In the genomic region with DNA sequence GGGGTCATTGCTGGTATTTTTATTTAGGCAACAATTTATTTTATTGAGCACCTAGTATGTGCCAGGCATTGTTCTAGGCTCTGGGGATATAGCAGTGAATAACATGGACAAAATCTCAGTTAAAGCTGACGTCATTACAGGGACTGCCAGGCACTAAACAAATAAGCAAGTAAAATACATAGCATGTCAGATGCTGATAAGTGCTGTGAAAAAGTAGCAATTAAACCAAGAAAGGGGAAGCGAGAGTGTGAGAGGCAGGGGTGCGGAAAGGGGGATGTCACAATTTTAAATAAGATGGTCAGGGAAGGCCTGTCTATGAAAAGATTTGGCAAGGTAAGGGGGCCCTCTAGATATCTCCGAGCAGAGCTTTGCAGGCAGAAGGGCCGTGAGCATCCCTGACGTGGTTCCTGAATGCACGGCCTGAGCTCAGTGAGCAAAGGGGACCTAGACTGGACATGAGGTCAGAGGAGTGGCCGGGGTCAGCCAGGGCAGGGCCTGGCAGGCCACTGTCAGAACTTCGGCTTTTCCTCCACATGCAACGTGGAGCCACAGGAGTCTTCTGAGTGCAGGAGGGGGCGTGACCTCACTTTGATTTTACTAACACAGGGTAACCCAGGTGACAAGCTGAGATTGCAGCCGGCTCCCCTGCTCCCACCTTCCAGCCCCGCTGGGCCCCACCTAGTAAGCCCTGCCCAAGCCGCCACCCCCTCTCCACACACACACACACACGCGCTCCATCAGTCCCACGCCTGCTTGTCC, we compare ENCODE assay signal across 13 cellular contexts. TPM values are rescaled to one million over a fixed set of nuclear protein-coding genes. Genes with fewer than 3 reads are reported as not detected.
DNase-seq lines count a peak whose midpoint lies in the region; ATAC-seq, FAIRE-seq and TF ChIP-seq lines count a peak whose summit lies in the region.
"Had no signal": no experiment of that assay in that cellular context is flagged by ENCODE, and none has a peak within 500 bp of the region (broad histone marks: within the 10 kb centered on the region; RNA-seq: fewer than 3 reads in every experiment).

No MANE protein-coding gene starts in this region.

- peak overlapping the region; percentile 84 for H3K4me2 ChIP-seq in OCI-LY3 (ENCODE audit: low read length)

- no peaks in the 10 kb centered on the region for H3K9me3 ChIP-seq in OCI-LY3 (ENCODE audit: insufficient read depth, low read length)
- no peaks in the 10 kb centered on the region for H3K9me3 ChIP-seq in neutrophil
- H3K9me3 ChIP-seq: thoracic aorta had no signal

- no peak overlapping the region for H3K27ac Mint-ChIP-seq in activated T-cell treated with anti-CD3 and anti-CD28 coated beads, Interleukin-2, amount 50 U/mL, for 72 hours

- H3K27me3 Mint-ChIP-seq in activated T-cell treated with anti-CD3 and anti-CD28 coated beads, Interleukin-2, amount 50 U/mL, for 72 hours (ENCODE audit: low read depth), result peaks cover 47% of the 10 kb centered on the region

- TF ChIP-seq CTCF in OCI-LY3 (IDR thresholded peaks at IDR 0.05; ENCODE audit: low read depth, low read length) (peak; percentile 52), neutrophil (IDR thresholded peaks at IDR 0.05) (no peak)

- H3K4me3 ChIP-seq in OCI-LY3 (ENCODE audit: low read length), result peak overlapping the region; percentile 45
- peak overlapping the region in 1 of 2 experiments; percentile 32 for H3K4me3 ChIP-seq in neutrophil (ENCODE audit: low read depth in 1 of 2, low read length in 1 of 2)
- H3K4me3 ChIP-seq: thoracic aorta had no signal

- peaks cover 10% of the 10 kb centered on the region for H3K4me1 Mint-ChIP-seq in activated T-cell treated with anti-CD3 and anti-CD28 coated beads, Interleukin-2, amount 50 U/mL, for 72 hours (ENCODE audit: low read depth)

- H3K4me1 ChIP-seq in OCI-LY3 (ENCODE audit: low read length), result peaks cover 39% of the 10 kb centered on the region
- H3K4me1 ChIP-seq in neutrophil (ENCODE audit: control insufficient read depth in 1 of 2, insufficient read depth in 1 of 2, low read depth in 1 of 2, low read length in 1 of 2), result peaks cover 92 to 93% of the 10 kb centered on the region in 2 experiments

- no peaks in the 10 kb centered on the region for H3K79me2 ChIP-seq in OCI-LY3 (ENCODE audit: low read length)

- H2AFZ ChIP-seq in OCI-LY3 (ENCODE audit: low read depth, low read length), result no peak overlapping the region

- ATAC-seq in HG02973 (IDR thresholded peaks at IDR 0.05; ENCODE audit: unreplicated experiment), result peak; percentile 42
- ATAC-seq in activated T-cell treated with anti-CD3 and anti-CD28 coated beads, Interleukin-2, amount 50 U/mL, for 72 hours (replicated peaks in 1 of 2), result no peak
- ATAC-seq: HCT116 had no signal

- peak; percentile 70 for FAIRE-seq in GM19239 (lab: Jason Lieb, UNC)

- DNase-seq in GM19239 (ENCODE audit: insufficient read length, low spot score) (no peak), DMS53 treated with DMSO at 0.1 percent for 48 hours (lab: John Stamatoyannopoulos, UW; ENCODE audit: unreplicated experiment) (no peak), NCI-H2227 treated with DMSO at 0.1 percent for 48 hours (lab: John Stamatoyannopoulos, UW) (no peak)
- DNase-seq in activated T-cell treated with anti-CD3 and anti-CD28 coated beads, Interleukin-2, amount 50 U/mL, for 1 hour, result no peak
- no peak for DNase-seq in activated T-cell treated with anti-CD3 and anti-CD28 coated beads, Interleukin-2, amount 50 U/mL, for 72 hours
- DNase-seq: activated CD4-positive, alpha-beta T cell treated with anti-CD3 and anti-CD28 coated beads, Interleukin-2, amount 50 U/mL, for 4 hours; effector memory CD4-positive, alpha-beta T cell; stimulated activated CD4-positive, alpha-beta T cell treated with anti-CD3 and anti-CD28 coated beads, Interleukin-4, amount 100 ng/mL, for 24 hours had no signal

- H3K27me3 ChIP-seq in OCI-LY3 (ENCODE audit: low read depth, low read length), result peaks cover 68% of the 10 kb centered on the region
- no peaks in the 10 kb centered on the region for H3K27me3 ChIP-seq in neutrophil

- no peak overlapping the region for H3K4me3 Mint-ChIP-seq in activated T-cell treated with anti-CD3 and anti-CD28 coated beads, Interleukin-2, amount 50 U/mL, for 72 hours

- H3K36me3 ChIP-seq in OCI-LY3 (replicated peaks; ENCODE audit: low read depth, low read length), result no peaks in the 10 kb centered on the region
- H3K36me3 ChIP-seq in neutrophil, result peaks cover 16% of the 10 kb centered on the region
- H3K36me3 ChIP-seq: thoracic aorta had no signal

- H3K9ac ChIP-seq in OCI-LY3 (ENCODE audit: low read length), result no peak overlapping the region; the same call in 1 of the 2 replicates

- H3K27ac ChIP-seq in OCI-LY3 (ENCODE audit: low read length), result peak overlapping the region; percentile 24
- H3K27ac ChIP-seq in neutrophil, result peak overlapping the region; percentile 80
- H3K27ac ChIP-seq: thoracic aorta had no signal

- H3K9me3 Mint-ChIP-seq in activated T-cell treated with anti-CD3 and anti-CD28 coated beads, Interleukin-2, amount 50 U/mL, for 72 hours, result no peaks in the 10 kb centered on the region

- no peaks in the 10 kb centered on the region for H3K36me3 Mint-ChIP-seq in activated T-cell treated with anti-CD3 and anti-CD28 coated beads, Interleukin-2, amount 50 U/mL, for 72 hours (ENCODE audit: insufficient read depth in 2 of 2)

- no peaks in the 10 kb centered on the region for H4K20me1 ChIP-seq in OCI-LY3 (ENCODE audit: insufficient read depth, low read length)

RNA-seq across cellular contexts. Expression of a gene that starts 24.2 kb away (rescaled TPM):
- under 1 TPM; 0.05 to 0.22 TPM for total RNA-seq in activated T-cell treated with anti-CD3 and anti-CD28 coated beads, Interleukin-2, amount 50 U/mL, for 72 hours
